1 cellular context compared by ENCODE assay signal in the genomic region with DNA sequence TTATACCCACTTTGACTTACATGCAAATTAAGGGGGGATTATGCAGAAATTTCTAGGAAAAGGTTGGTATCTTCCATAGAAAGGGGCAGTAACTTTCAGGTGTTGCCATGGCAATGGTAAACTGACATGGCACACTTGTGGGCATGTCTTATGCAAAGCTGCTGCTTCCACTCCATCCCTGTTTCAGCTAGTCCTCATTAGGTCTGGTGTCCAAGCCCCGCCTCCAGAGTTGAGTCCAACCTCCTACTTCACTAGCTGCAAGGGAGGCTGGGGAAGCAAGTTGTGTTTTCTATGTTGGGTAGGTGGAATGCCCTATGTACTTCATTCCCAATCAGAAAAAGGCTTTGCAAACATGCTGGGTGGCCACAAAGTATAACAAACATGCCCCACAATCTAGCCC.
TF ChIP-seq lines count a peak whose summit lies in the region.

No MANE protein-coding gene starts in this region.

TF ChIP-seq in GM23338, 12 proteins besides CTCF, POLR2A, EP300 and RAD21 (continued from another document):
- TF ChIP-seq, protein P1, sequence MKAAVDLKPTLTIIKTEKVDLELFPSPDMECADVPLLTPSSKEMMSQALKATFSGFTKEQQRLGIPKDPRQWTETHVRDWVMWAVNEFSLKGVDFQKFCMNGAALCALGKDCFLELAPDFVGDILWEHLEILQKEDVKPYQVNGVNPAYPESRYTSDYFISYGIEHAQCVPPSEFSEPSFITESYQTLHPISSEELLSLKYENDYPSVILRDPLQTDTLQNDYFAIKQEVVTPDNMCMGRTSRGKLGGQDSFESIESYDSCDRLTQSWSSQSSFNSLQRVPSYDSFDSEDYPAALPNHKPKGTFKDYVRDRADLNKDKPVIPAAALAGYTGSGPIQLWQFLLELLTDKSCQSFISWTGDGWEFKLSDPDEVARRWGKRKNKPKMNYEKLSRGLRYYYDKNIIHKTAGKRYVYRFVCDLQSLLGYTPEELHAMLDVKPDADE (IDR thresholded peaks at IDR 0.05) = no peak
- no peak for TF ChIP-seq EZH2phosphoT487 (IDR thresholded peaks at IDR 0.05; ENCODE audit: unreplicated experiment)
- TF ChIP-seq, protein P2, sequence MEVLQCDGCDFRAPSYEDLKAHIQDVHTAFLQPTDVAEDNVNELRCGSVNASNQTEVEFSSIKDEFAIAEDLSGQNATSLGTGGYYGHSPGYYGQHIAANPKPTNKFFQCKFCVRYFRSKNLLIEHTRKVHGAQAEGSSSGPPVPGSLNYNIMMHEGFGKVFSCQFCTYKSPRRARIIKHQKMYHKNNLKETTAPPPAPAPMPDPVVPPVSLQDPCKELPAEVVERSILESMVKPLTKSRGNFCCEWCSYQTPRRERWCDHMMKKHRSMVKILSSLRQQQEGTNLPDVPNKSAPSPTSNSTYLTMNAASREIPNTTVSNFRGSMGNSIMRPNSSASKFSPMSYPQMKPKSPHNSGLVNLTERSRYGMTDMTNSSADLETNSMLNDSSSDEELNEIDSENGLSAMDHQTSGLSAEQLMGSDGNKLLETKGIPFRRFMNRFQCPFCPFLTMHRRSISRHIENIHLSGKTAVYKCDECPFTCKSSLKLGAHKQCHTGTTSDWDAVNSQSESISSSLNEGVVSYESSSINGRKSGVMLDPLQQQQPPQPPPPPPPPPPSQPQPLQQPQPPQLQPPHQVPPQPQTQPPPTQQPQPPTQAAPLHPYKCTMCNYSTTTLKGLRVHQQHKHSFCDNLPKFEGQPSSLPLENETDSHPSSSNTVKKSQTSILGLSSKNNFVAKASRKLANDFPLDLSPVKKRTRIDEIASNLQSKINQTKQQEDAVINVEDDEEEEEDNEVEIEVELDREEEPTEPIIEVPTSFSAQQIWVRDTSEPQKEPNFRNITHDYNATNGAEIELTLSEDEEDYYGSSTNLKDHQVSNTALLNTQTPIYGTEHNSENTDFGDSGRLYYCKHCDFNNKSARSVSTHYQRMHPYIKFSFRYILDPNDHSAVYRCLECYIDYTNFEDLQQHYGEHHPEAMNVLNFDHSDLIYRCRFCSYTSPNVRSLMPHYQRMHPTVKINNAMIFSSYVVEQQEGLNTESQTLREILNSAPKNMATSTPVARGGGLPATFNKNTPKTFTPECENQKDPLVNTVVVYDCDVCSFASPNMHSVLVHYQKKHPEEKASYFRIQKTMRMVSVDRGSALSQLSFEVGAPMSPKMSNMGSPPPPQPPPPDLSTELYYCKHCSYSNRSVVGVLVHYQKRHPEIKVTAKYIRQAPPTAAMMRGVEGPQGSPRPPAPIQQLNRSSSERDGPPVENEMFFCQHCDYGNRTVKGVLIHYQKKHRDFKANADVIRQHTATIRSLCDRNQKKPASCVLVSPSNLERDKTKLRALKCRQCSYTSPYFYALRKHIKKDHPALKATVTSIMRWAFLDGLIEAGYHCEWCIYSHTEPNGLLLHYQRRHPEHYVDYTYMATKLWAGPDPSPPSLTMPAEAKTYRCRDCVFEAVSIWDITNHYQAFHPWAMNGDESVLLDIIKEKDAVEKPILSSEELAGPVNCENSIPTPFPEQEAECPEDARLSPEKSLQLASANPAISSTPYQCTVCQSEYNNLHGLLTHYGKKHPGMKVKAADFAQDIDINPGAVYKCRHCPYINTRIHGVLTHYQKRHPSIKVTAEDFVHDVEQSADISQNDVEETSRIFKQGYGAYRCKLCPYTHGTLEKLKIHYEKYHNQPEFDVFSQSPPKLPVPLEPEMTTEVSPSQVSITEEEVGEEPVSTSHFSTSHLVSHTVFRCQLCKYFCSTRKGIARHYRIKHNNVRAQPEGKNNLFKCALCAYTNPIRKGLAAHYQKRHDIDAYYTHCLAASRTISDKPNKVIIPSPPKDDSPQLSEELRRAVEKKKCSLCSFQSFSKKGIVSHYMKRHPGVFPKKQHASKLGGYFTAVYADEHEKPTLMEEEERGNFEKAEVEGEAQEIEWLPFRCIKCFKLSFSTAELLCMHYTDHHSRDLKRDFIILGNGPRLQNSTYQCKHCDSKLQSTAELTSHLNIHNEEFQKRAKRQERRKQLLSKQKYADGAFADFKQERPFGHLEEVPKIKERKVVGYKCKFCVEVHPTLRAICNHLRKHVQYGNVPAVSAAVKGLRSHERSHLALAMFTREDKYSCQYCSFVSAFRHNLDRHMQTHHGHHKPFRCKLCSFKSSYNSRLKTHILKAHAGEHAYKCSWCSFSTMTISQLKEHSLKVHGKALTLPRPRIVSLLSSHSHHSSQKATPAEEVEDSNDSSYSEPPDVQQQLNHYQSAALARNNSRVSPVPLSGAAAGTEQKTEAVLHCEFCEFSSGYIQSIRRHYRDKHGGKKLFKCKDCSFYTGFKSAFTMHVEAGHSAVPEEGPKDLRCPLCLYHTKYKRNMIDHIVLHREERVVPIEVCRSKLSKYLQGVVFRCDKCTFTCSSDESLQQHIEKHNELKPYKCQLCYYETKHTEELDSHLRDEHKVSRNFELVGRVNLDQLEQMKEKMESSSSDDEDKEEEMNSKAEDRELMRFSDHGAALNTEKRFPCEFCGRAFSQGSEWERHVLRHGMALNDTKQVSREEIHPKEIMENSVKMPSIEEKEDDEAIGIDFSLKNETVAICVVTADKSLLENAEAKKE (CRISPR knock-in tag; IDR thresholded peaks at IDR 0.05) = no peak
- TF ChIP-seq JUNB (IDR thresholded peaks at IDR 0.05; ENCODE audit: unreplicated experiment) = no peak
- TF ChIP-seq POLR2AphosphoS5 (IDR thresholded peaks at IDR 0.05; ENCODE audit: low read depth) = no peak
- TF ChIP-seq CREB1 (CRISPR knock-in tag; IDR thresholded peaks at IDR 0.05; ENCODE audit: low read depth) = no peak
- TF ChIP-seq STAT1 (IDR thresholded peaks at IDR 0.05; ENCODE audit: unreplicated experiment) = no peak
- TF ChIP-seq, protein P3, sequence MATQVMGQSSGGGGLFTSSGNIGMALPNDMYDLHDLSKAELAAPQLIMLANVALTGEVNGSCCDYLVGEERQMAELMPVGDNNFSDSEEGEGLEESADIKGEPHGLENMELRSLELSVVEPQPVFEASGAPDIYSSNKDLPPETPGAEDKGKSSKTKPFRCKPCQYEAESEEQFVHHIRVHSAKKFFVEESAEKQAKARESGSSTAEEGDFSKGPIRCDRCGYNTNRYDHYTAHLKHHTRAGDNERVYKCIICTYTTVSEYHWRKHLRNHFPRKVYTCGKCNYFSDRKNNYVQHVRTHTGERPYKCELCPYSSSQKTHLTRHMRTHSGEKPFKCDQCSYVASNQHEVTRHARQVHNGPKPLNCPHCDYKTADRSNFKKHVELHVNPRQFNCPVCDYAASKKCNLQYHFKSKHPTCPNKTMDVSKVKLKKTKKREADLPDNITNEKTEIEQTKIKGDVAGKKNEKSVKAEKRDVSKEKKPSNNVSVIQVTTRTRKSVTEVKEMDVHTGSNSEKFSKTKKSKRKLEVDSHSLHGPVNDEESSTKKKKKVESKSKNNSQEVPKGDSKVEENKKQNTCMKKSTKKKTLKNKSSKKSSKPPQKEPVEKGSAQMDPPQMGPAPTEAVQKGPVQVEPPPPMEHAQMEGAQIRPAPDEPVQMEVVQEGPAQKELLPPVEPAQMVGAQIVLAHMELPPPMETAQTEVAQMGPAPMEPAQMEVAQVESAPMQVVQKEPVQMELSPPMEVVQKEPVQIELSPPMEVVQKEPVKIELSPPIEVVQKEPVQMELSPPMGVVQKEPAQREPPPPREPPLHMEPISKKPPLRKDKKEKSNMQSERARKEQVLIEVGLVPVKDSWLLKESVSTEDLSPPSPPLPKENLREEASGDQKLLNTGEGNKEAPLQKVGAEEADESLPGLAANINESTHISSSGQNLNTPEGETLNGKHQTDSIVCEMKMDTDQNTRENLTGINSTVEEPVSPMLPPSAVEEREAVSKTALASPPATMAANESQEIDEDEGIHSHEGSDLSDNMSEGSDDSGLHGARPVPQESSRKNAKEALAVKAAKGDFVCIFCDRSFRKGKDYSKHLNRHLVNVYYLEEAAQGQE (IDR thresholded peaks at IDR 0.05; ENCODE audit: unreplicated experiment) = no peak
- no peak for TF ChIP-seq ZNF114 (CRISPR knock-in tag; IDR thresholded peaks at IDR 0.05)
